1 cellular context compared by ENCODE assay signal in the genomic region with DNA sequence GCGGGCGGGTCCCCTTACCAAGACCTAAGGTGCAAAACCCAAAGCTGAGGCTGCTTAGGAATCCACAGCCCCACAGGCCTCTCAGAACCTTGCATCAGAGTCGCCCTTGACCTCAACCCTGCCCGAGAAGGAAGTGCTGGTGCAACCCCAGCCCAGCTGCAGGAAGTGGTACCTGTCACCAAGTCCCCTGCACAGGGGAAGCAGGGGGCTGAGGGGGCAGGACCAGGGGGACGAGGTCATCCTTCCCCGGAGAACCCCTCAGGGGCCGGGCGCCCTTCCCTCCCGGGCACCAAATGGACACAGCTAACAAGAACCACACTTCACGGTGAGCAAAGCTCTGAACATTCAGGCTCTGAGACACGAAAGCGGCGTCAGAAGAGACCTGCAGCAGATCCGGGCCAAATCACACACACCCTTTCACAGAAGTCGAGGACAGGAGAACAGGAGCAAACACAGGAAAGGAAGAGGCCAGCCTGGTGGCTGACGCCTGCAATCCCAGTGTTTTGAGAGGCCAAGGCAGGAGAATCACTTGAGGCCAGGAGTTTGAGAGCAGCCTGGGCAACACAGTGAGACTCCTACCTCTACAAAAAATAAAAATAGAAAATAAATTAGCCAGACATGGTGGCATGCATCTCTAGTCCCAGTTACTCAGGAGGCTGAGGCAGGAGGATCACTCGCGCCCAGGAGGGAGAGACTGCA.
TF ChIP-seq lines count a peak whose summit lies in the region.

No MANE protein-coding gene starts in this region.

TF ChIP-seq in HepG2, 621 proteins besides CTCF, POLR2A, EP300 and RAD21 (continued from another document and continues in another):
- no peak for TF ChIP-seq MXD1 (CRISPR knock-in tag; IDR thresholded peaks at IDR 0.05)
- peak; percentile 62; the same call in 1 of the 2 replicates for TF ChIP-seq TBX2 (CRISPR knock-in tag; IDR thresholded peaks at IDR 0.05; ENCODE audit: borderline replicate concordance)
- no peak for TF ChIP-seq RBM22 (optimal IDR thresholded peaks at IDR 0.05; ENCODE audit: low read length)
- TF ChIP-seq CHD2 (IDR thresholded peaks at IDR 0.05; ENCODE audit: low read depth, low read length): peak; percentile 22; the same call in 1 of the 2 replicates
- TF ChIP-seq SNAPC2 (CRISPR knock-in tag; IDR thresholded peaks at IDR 0.05): no peak
- TF ChIP-seq ZUFSP (CRISPR knock-in tag; IDR thresholded peaks at IDR 0.05; ENCODE audit: borderline replicate concordance): no peak
- no peak for TF ChIP-seq ZSCAN20 (CRISPR knock-in tag; IDR thresholded peaks at IDR 0.05; ENCODE audit: borderline replicate concordance)
- no peak for TF ChIP-seq GABPA (IDR thresholded peaks at IDR 0.05; ENCODE audit: low read depth, low read length)
- TF ChIP-seq GABPA (CRISPR knock-in tag; IDR thresholded peaks at IDR 0.05; ENCODE audit: low read depth): no peak
- TF ChIP-seq NFIB (CRISPR knock-in tag; IDR thresholded peaks at IDR 0.05; ENCODE audit: borderline replicate concordance): no peak
- no peak for TF ChIP-seq ATRX (CRISPR knock-in tag; IDR thresholded peaks at IDR 0.05; ENCODE audit: borderline replicate concordance)
- TF ChIP-seq ZFP62 (CRISPR knock-in tag; IDR thresholded peaks at IDR 0.05): no peak
- TF ChIP-seq HINFP (CRISPR knock-in tag; IDR thresholded peaks at IDR 0.05; ENCODE audit: low read depth): no peak
- TF ChIP-seq XBP1 (CRISPR knock-in tag; IDR thresholded peaks at IDR 0.05): no peak
- no peak for TF ChIP-seq HCFC1 (IDR thresholded peaks at IDR 0.05; ENCODE audit: low read depth, low read length)
- TF ChIP-seq, protein P1, sequence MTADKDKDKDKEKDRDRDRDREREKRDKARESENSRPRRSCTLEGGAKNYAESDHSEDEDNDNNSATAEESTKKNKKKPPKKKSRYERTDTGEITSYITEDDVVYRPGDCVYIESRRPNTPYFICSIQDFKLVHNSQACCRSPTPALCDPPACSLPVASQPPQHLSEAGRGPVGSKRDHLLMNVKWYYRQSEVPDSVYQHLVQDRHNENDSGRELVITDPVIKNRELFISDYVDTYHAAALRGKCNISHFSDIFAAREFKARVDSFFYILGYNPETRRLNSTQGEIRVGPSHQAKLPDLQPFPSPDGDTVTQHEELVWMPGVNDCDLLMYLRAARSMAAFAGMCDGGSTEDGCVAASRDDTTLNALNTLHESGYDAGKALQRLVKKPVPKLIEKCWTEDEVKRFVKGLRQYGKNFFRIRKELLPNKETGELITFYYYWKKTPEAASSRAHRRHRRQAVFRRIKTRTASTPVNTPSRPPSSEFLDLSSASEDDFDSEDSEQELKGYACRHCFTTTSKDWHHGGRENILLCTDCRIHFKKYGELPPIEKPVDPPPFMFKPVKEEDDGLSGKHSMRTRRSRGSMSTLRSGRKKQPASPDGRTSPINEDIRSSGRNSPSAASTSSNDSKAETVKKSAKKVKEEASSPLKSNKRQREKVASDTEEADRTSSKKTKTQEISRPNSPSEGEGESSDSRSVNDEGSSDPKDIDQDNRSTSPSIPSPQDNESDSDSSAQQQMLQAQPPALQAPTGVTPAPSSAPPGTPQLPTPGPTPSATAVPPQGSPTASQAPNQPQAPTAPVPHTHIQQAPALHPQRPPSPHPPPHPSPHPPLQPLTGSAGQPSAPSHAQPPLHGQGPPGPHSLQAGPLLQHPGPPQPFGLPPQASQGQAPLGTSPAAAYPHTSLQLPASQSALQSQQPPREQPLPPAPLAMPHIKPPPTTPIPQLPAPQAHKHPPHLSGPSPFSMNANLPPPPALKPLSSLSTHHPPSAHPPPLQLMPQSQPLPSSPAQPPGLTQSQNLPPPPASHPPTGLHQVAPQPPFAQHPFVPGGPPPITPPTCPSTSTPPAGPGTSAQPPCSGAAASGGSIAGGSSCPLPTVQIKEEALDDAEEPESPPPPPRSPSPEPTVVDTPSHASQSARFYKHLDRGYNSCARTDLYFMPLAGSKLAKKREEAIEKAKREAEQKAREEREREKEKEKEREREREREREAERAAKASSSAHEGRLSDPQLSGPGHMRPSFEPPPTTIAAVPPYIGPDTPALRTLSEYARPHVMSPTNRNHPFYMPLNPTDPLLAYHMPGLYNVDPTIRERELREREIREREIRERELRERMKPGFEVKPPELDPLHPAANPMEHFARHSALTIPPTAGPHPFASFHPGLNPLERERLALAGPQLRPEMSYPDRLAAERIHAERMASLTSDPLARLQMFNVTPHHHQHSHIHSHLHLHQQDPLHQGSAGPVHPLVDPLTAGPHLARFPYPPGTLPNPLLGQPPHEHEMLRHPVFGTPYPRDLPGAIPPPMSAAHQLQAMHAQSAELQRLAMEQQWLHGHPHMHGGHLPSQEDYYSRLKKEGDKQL (CRISPR knock-in tag; IDR thresholded peaks at IDR 0.05; ENCODE audit: low read depth): no peak; the same call in 1 of the 2 replicates
- no peak for TF ChIP-seq ATF1 (CRISPR knock-in tag; IDR thresholded peaks at IDR 0.05)
- no peak for TF ChIP-seq ZNF691 (CRISPR knock-in tag; IDR thresholded peaks at IDR 0.05; ENCODE audit: borderline replicate concordance, low read depth)
- no peak for TF ChIP-seq KLF13 (CRISPR knock-in tag; IDR thresholded peaks at IDR 0.05)
- TF ChIP-seq, protein P2, sequence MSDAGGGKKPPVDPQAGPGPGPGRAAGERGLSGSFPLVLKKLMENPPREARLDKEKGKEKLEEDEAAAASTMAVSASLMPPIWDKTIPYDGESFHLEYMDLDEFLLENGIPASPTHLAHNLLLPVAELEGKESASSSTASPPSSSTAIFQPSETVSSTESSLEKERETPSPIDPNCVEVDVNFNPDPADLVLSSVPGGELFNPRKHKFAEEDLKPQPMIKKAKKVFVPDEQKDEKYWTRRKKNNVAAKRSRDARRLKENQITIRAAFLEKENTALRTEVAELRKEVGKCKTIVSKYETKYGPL (CRISPR knock-in tag; IDR thresholded peaks at IDR 0.05): no peak
- no peak for TF ChIP-seq NFKBIZ (CRISPR knock-in tag; IDR thresholded peaks at IDR 0.05)
- no peak for TF ChIP-seq RBFOX2 (IDR thresholded peaks at IDR 0.05; ENCODE audit: low read depth, low read length)
- TF ChIP-seq ZNF253 (CRISPR knock-in tag; IDR thresholded peaks at IDR 0.05; ENCODE audit: borderline replicate concordance): no peak
- peak; percentile 27; the same call in 1 of the 2 replicates for TF ChIP-seq ZNF317 (CRISPR knock-in tag; IDR thresholded peaks at IDR 0.05)
- TF ChIP-seq MLLT10 (CRISPR knock-in tag; IDR thresholded peaks at IDR 0.05): no peak
- TF ChIP-seq NCOA2 (CRISPR knock-in tag; IDR thresholded peaks at IDR 0.05): peak; percentile 65; the same call in 1 of the 2 replicates
- no peak for TF ChIP-seq CBX2 (IDR thresholded peaks at IDR 0.05; ENCODE audit: low read depth, low read length)
- TF ChIP-seq CBX2 (CRISPR knock-in tag; IDR thresholded peaks at IDR 0.05; ENCODE audit: low read depth): no peak
- no peak for TF ChIP-seq ZNF564 (CRISPR knock-in tag; IDR thresholded peaks at IDR 0.05)
- no peak for TF ChIP-seq BORCS8-MEF2B (CRISPR knock-in tag; IDR thresholded peaks at IDR 0.05)
- TF ChIP-seq ZFP36L2 (CRISPR knock-in tag; IDR thresholded peaks at IDR 0.05): no peak
- TF ChIP-seq, protein P3, sequence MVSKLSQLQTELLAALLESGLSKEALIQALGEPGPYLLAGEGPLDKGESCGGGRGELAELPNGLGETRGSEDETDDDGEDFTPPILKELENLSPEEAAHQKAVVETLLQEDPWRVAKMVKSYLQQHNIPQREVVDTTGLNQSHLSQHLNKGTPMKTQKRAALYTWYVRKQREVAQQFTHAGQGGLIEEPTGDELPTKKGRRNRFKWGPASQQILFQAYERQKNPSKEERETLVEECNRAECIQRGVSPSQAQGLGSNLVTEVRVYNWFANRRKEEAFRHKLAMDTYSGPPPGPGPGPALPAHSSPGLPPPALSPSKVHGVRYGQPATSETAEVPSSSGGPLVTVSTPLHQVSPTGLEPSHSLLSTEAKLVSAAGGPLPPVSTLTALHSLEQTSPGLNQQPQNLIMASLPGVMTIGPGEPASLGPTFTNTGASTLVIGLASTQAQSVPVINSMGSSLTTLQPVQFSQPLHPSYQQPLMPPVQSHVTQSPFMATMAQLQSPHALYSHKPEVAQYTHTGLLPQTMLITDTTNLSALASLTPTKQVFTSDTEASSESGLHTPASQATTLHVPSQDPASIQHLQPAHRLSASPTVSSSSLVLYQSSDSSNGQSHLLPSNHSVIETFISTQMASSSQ (IDR thresholded peaks at IDR 0.05; ENCODE audit: low read depth): no peak
- TF ChIP-seq, protein P3 (CRISPR knock-in tag; IDR thresholded peaks at IDR 0.05; ENCODE audit: borderline replicate concordance): no peak
- no peak for TF ChIP-seq RARG (CRISPR knock-in tag; IDR thresholded peaks at IDR 0.05; ENCODE audit: low read depth)
- no peak for TF ChIP-seq ZNF205 (CRISPR knock-in tag; IDR thresholded peaks at IDR 0.05)
- TF ChIP-seq ZKSCAN1 (IDR thresholded peaks at IDR 0.05; ENCODE audit: low read length): no peak
- no peak for TF ChIP-seq FOXA1 (IDR thresholded peaks at IDR 0.05)
- TF ChIP-seq FOXA1 (CRISPR knock-in tag; IDR thresholded peaks at IDR 0.05): peak; percentile 35
- 0 out of 2 replicates have a peak, but pooled peaks have one; percentile 1 for TF ChIP-seq ZNF607 (CRISPR knock-in tag; IDR thresholded peaks at IDR 0.05; ENCODE audit: borderline replicate concordance)
- TF ChIP-seq ZMYM3 (CRISPR knock-in tag; IDR thresholded peaks at IDR 0.05): peak; percentile 57
- TF ChIP-seq ZSCAN22 (CRISPR knock-in tag; IDR thresholded peaks at IDR 0.05): no peak
- TF ChIP-seq MBNL3 (CRISPR knock-in tag; conservative IDR thresholded peaks at IDR 0.05): no peak
- TF ChIP-seq, protein P4, sequence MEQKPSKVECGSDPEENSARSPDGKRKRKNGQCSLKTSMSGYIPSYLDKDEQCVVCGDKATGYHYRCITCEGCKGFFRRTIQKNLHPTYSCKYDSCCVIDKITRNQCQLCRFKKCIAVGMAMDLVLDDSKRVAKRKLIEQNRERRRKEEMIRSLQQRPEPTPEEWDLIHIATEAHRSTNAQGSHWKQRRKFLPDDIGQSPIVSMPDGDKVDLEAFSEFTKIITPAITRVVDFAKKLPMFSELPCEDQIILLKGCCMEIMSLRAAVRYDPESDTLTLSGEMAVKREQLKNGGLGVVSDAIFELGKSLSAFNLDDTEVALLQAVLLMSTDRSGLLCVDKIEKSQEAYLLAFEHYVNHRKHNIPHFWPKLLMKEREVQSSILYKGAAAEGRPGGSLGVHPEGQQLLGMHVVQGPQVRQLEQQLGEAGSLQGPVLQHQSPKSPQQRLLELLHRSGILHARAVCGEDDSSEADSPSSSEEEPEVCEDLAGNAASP (CRISPR knock-in tag; IDR thresholded peaks at IDR 0.05; ENCODE audit: borderline replicate concordance): peak; percentile 83; the same call in 1 of the 2 replicates
- no peak for TF ChIP-seq RELA (CRISPR knock-in tag; IDR thresholded peaks at IDR 0.05)
- TF ChIP-seq NFRKB (IDR thresholded peaks at IDR 0.05): no peak
- TF ChIP-seq MED13 (CRISPR knock-in tag; IDR thresholded peaks at IDR 0.05): no peak
- peak; percentile 26; the same call in 1 of the 2 replicates for TF ChIP-seq ZKSCAN8 (CRISPR knock-in tag; IDR thresholded peaks at IDR 0.05; ENCODE audit: borderline replicate concordance)
- no peak for TF ChIP-seq CCDC6 (CRISPR knock-in tag; IDR thresholded peaks at IDR 0.05)
- no peak for TF ChIP-seq U2AF2 (IDR thresholded peaks at IDR 0.05; ENCODE audit: low read depth, low read length)
- TF ChIP-seq, protein P5, sequence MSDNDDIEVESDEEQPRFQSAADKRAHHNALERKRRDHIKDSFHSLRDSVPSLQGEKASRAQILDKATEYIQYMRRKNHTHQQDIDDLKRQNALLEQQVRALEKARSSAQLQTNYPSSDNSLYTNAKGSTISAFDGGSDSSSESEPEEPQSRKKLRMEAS (IDR thresholded peaks at IDR 0.05): no peak
- TF ChIP-seq ZNF782 (CRISPR knock-in tag; IDR thresholded peaks at IDR 0.05; ENCODE audit: borderline replicate concordance): no peak
- TF ChIP-seq PTBP1 (IDR thresholded peaks at IDR 0.05; ENCODE audit: low read depth, low read length, poor library complexity, severe bottlenecking): no peak
- TF ChIP-seq SIX4 (CRISPR knock-in tag; IDR thresholded peaks at IDR 0.05): no peak
